21 cellular contexts compared by ENCODE assay signal in genomic region chr1:22297999-22298398, GRCh38.
A peak's percentile ranks its signal among the peaks of the same experiment; 100 is the strongest.
DNase-seq lines count a peak whose midpoint lies in the region; ATAC-seq, FAIRE-seq and TF ChIP-seq lines count a peak whose summit lies in the region.
"Had no signal": no experiment of that assay in that cellular context is flagged by ENCODE, and none has a peak within 500 bp of the region (broad histone marks: within the 10 kb centered on the region; RNA-seq: fewer than 3 reads in every experiment).

No MANE protein-coding gene starts in this region.

- H3K9me3 ChIP-seq in BLaER1, result peaks cover 10% of the 10 kb centered on the region
- no peaks in the 10 kb centered on the region for H3K9me3 ChIP-seq in SJCRH30 (replicated peaks)
- no peaks in the 10 kb centered on the region for H3K9me3 ChIP-seq in kidney (ENCODE audit: control insufficient read depth in 1 of 2, low read length in 2 of 2)

- H3K4me2 ChIP-seq in BLaER1, result peak overlapping the region; percentile 88

- DNase-seq in AG20443 (ENCODE audit: low spot score) (peak; percentile 5), SJCRH30 (peak in 1 of 2 experiments; percentile 23), kidney (peak; percentile 6), dermis blood vessel endothelial cell (no peak), NCI-H146 (lab: John Stamatoyannopoulos, UW) (no peak)
- no peak for DNase-seq in activated CD4-positive, alpha-beta T cell treated with anti-CD3 and anti-CD28 coated beads for 4 hours
- DNase-seq: DMS79, EL, GF-D8, Karpas-422, NCI-H1092 treated with DMSO at 0.1 percent for 48 hours, NCI-H1436, NCI-H187 treated with DMSO at 0.1 percent for 48 hours, NCI-H446, NCI-H524 treated with DMSO at 0.1 percent for 48 hours, Right ventricle myocardium superior, RPMI8226 had no signal

- TF ChIP-seq CTCF in kidney (IDR thresholded peaks at IDR 0.05; ENCODE audit: borderline replicate concordance, extremely low read depth, insufficient read depth), result no peak

- no peaks in the 10 kb centered on the region for H4K20me1 ChIP-seq in BLaER1

- H3K27ac ChIP-seq in BLaER1 (no peak overlapping the region), SJCRH30 (peak overlapping the region; percentile 68), kidney (ENCODE audit: low read depth in 2 of 2, low read length in 2 of 2) (no peak overlapping the region)

- ATAC-seq in HG02759 (IDR thresholded peaks at IDR 0.05; ENCODE audit: unreplicated experiment), result no peak

- H3K9ac ChIP-seq in BLaER1 (no peak overlapping the region), kidney (ENCODE audit: low read length in 2 of 2) (no peak overlapping the region)

- H3K4me1 ChIP-seq in BLaER1 (peaks cover 36% of the 10 kb centered on the region), SJCRH30 (peaks cover 20% of the 10 kb centered on the region), kidney (ENCODE audit: control insufficient read depth in 1 of 2, insufficient read depth in 1 of 2, low read depth in 1 of 2, low read length in 2 of 2) (no peaks in the 10 kb centered on the region)

- H3K36me3 ChIP-seq in BLaER1 (no peaks in the 10 kb centered on the region), SJCRH30 (no peaks in the 10 kb centered on the region), kidney (ENCODE audit: control insufficient read depth in 1 of 2, insufficient read depth in 2 of 2, low read length in 2 of 2) (no peaks in the 10 kb centered on the region)

- no peak for FAIRE-seq in kidney (lab: Jason Lieb, UNC)
- FAIRE-seq: GM12891, H54 had no signal

- H3K27me3 ChIP-seq in BLaER1 (no peaks in the 10 kb centered on the region), SJCRH30 (no peaks in the 10 kb centered on the region)

- H3K4me3 ChIP-seq in BLaER1 (no peak overlapping the region), SJCRH30 (peak overlapping the region; percentile 24; the same call in 1 of the 2 replicates), kidney (ENCODE audit: low read length in 2 of 2) (no peak overlapping the region)

- intact Hi-C loops in kidney (cut with DNase I), result no loop called here

Comparison
In these comparisons a context has a peak if more than half of its experiments do, and no peak if none do; other contexts are left out.
1. DNase-seq: peak in AG20443 (single experiment) and kidney (single experiment); none in dermis blood vessel endothelial cell (single experiment), activated CD4-positive, alpha-beta T cell treated with anti-CD3 and anti-CD28 coated beads for 4 hours (0 of 2) and NCI-H146 (single experiment).